Comparison of ENCODE assay signal across 16 cellular contexts in the genomic region with DNA sequence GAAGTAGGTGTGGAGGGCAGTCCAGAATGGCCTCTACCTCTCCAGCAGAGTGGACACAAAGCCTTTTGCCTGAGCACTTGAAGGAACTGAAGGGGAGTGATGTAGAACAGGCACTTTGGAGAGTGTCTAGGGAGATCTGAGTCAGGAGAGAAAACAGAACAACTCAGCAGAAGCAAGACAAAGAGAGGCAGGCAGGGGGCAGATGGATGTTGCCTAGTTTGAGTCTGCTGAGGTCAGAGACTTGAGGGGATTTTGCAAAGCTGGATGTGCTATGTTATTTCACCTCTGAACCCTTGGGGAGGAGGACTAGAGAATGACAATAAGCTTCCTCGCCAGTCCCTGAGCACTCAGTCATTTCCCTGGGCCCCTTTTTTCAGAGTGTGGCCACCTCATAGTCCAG.
A peak's percentile ranks its signal among the peaks of the same experiment; 100 is the strongest.
DNase-seq lines count a peak whose midpoint lies in the region; ATAC-seq and TF ChIP-seq lines count a peak whose summit lies in the region.
"Had no signal": no experiment of that assay in that cellular context is flagged by ENCODE, and none has a peak within 500 bp of the region (broad histone marks: within the 10 kb centered on the region; RNA-seq: fewer than 3 reads in every experiment).

No MANE protein-coding gene starts in this region.

- no peaks in the 10 kb centered on the region for H3K23me2 ChIP-seq in H9 (ENCODE audit: insufficient read length, low read depth, low read length, poor library complexity, severe bottlenecking)

- H3K27ac ChIP-seq in H9 (ENCODE audit: insufficient read length, low read depth, low read length), result no peak overlapping the region
- H3K27ac ChIP-seq in ectodermal cell (ENCODE audit: insufficient read depth, low read depth, low read length, poor library complexity, severe bottlenecking), result peak overlapping the region; percentile 6
- H3K27ac ChIP-seq: BLaER1 treated with 17β-estradiol and CSF1 and Interleukin-3, amounts not matched to agents 10 nM and 100 nM had no signal

- peaks cover 21 to 24% of the 10 kb centered on the region in 2 experiments for H3K4me1 Mint-ChIP-seq in H9

- no peak overlapping the region for H2AFZ ChIP-seq in H9 (ENCODE audit: low read length)

- H3K4me3 ChIP-seq in ectodermal cell (ENCODE audit: insufficient read depth, low read depth, low read length), result no peak overlapping the region
- H3K4me3 ChIP-seq: BLaER1 treated with 17β-estradiol and CSF1 and Interleukin-3, amounts not matched to agents 10 nM and 100 nM; GM12878 had no signal

- no peaks in the 10 kb centered on the region for H3K79me1 ChIP-seq in H9 (ENCODE audit: insufficient read depth, low read depth, low read length, poor library complexity, severe bottlenecking)

- no peak overlapping the region for H2BK120ac ChIP-seq in H9 (ENCODE audit: low read depth, low read length, poor library complexity, severe bottlenecking)

- no peak overlapping the region for H3K9ac ChIP-seq in H9 (ENCODE audit: extremely low read depth, insufficient read length, low read length)
- H3K9ac ChIP-seq: BLaER1 treated with 17β-estradiol and CSF1 and Interleukin-3, amounts not matched to agents 10 nM and 100 nM had no signal

- no peak overlapping the region for H4K5ac ChIP-seq in H9 (ENCODE audit: insufficient read length, low read depth, low read length)

- H3K27me3 ChIP-seq in H9 (ENCODE audit: insufficient read depth, low read length) (no peaks in the 10 kb centered on the region), ectodermal cell (ENCODE audit: control insufficient read depth, insufficient read depth, low read length, poor library complexity, severe bottlenecking) (no peaks in the 10 kb centered on the region)
- H3K27me3 ChIP-seq: BLaER1 treated with 17β-estradiol and CSF1 and Interleukin-3, amounts not matched to agents 10 nM and 100 nM had no signal

- H3K4me3 Mint-ChIP-seq in H9, result no peak overlapping the region
- H3K4me3 Mint-ChIP-seq: CD4-positive, alpha-beta T cell; IgD-negative memory B cell had no signal

- DNase-seq in H9 (peak; percentile 41), iPS-NIHi7 (ENCODE audit: extremely low spot score) (peak; percentile 41), Right ventricle myocardium superior (no peak), NCI-H2227 (lab: John Stamatoyannopoulos, UW; ENCODE audit: unreplicated experiment) (no peak)
- DNase-seq: ACHN; Calu3; CD4-positive, alpha-beta T cell; DMS 273 treated with DMSO at 0.1 percent for 48 hours; KG1 had no signal

- H3K9me3 Mint-ChIP-seq in H9, result no peaks in the 10 kb centered on the region
- H3K9me3 Mint-ChIP-seq: CD4-positive, alpha-beta T cell; IgD-negative memory B cell had no signal

- no peak overlapping the region for H3T11ph ChIP-seq in H9 (ENCODE audit: low read length)

- H2AK5ac ChIP-seq in H9 (ENCODE audit: insufficient read length, low read length), result no peak overlapping the region

- H3K36me3 Mint-ChIP-seq in H9 (ENCODE audit: insufficient read depth in 1 of 3, low read depth in 3 of 3), result no peaks in the 10 kb centered on the region
- H3K36me3 Mint-ChIP-seq: IgD-negative memory B cell had no signal

- H3K56ac ChIP-seq in H9 (ENCODE audit: insufficient read length, low read depth, low read length), result no peak overlapping the region

- H3K79me2 ChIP-seq in H9 (ENCODE audit: insufficient read depth, low read length), result no peaks in the 10 kb centered on the region; the same call in 1 of the 2 replicates

- TF ChIP-seq CTCF in H9 (conservative IDR thresholded peaks at IDR 0.05), result peak; percentile 34; the same call in 2 of the 3 replicates

- no peak overlapping the region for H2BK20ac ChIP-seq in H9 (ENCODE audit: low read depth, low read length, poor library complexity, severe bottlenecking)

- H3K4me1 ChIP-seq in H9 (ENCODE audit: insufficient read depth, low read length) (peaks cover 9% of the 10 kb centered on the region; the same call in 1 of the 2 replicates), ectodermal cell (ENCODE audit: control insufficient read depth, insufficient read depth, low read length) (peaks cover 24% of the 10 kb centered on the region)
- H3K4me1 ChIP-seq: BLaER1 treated with 17β-estradiol and CSF1 and Interleukin-3, amounts not matched to agents 10 nM and 100 nM had no signal

- H3K4ac ChIP-seq in H9 (ENCODE audit: low read depth, low read length), result no peak overlapping the region

- no peaks in the 10 kb centered on the region for H3K27me3 Mint-ChIP-seq in H9 (ENCODE audit: low read depth)
- H3K27me3 Mint-ChIP-seq: CD4-positive, alpha-beta T cell; IgD-negative memory B cell had no signal

- H2BK5ac ChIP-seq in H9 (ENCODE audit: insufficient read length, low read length), result no peak overlapping the region

- H2BK15ac ChIP-seq in H9 (ENCODE audit: low read depth, low read length), result no peak overlapping the region

- no peak for ATAC-seq in Right ventricle myocardium superior (ENCODE audit: poor library complexity)
- ATAC-seq in GM18909 (IDR thresholded peaks at IDR 0.05; ENCODE audit: poor library complexity, unreplicated experiment), result no peak
- no peak for ATAC-seq in HG03378 (IDR thresholded peaks at IDR 0.05; ENCODE audit: unreplicated experiment)
- ATAC-seq: GM12878, HCT116 had no signal

- WGBS in H9 (ENCODE audit: extremely low coverage, insufficient read length, low lambda C conversion rate), result no CpG with 5 or more reads among the region's 1 CpG
- WGBS in ectodermal cell, 2 experiments, result 64 to 70% methylated on average over 1 of the region's 1 CpG

- H3K4me2 ChIP-seq in H9 (ENCODE audit: insufficient read depth, insufficient read length, low read length), result no peak overlapping the region
- H3K4me2 ChIP-seq: BLaER1 treated with 17β-estradiol and CSF1 and Interleukin-3, amounts not matched to agents 10 nM and 100 nM had no signal

- H3K27ac Mint-ChIP-seq in H9, result no peak overlapping the region
- H3K27ac Mint-ChIP-seq: CD4-positive, alpha-beta T cell; IgD-negative memory B cell had no signal

- no peak overlapping the region for H4K8ac ChIP-seq in H9 (replicated peaks; ENCODE audit: insufficient read length, low read depth, low read length)

- H2BK12ac ChIP-seq in H9 (ENCODE audit: insufficient read length, low read depth, low read length), result no peak overlapping the region

- no peak overlapping the region for H3K14ac ChIP-seq in H9 (ENCODE audit: insufficient read depth, low read length)

- no peak overlapping the region for H3K18ac ChIP-seq in H9 (ENCODE audit: insufficient read length, low read depth, low read length)

- intact Hi-C loops in Right ventricle myocardium superior (cut with DNase I), result no loop called here

- H3K36me3 ChIP-seq in ectodermal cell (ENCODE audit: control insufficient read depth, insufficient read depth, low read length), result no peaks in the 10 kb centered on the region
- H3K36me3 ChIP-seq: BLaER1 treated with 17β-estradiol and CSF1 and Interleukin-3, amounts not matched to agents 10 nM and 100 nM had no signal

- no peaks in the 10 kb centered on the region for H4K20me1 ChIP-seq in H9 (ENCODE audit: control insufficient read depth, insufficient read depth, insufficient read length)
- H4K20me1 ChIP-seq: BLaER1 treated with 17β-estradiol and CSF1 and Interleukin-3, amounts not matched to agents 10 nM and 100 nM had no signal

- H3K9me3 ChIP-seq in H9 (ENCODE audit: control insufficient read depth, low read depth, low read length) (no peaks in the 10 kb centered on the region), ectodermal cell (ENCODE audit: control insufficient read depth, low read length) (no peaks in the 10 kb centered on the region)
- H3K9me3 ChIP-seq: BLaER1 treated with 17β-estradiol and CSF1 and Interleukin-3, amounts not matched to agents 10 nM and 100 nM had no signal

- H4K91ac ChIP-seq in H9 (ENCODE audit: insufficient read length, low read depth, low read length), result no peak overlapping the region

- H3K23ac ChIP-seq in H9 (ENCODE audit: insufficient read length, low read depth, low read length), result no peak overlapping the region

Comparison
In these comparisons a context has a peak if more than half of its experiments do, and no peak if none do; other contexts are left out.
1. DNase-seq: peak in H9 (single experiment) and iPS-NIHi7 (single experiment); none in Right ventricle myocardium superior (single experiment) and NCI-H2227 (single experiment).